ENCODE assay signal across 20 cellular contexts in genomic region chr11:34641456-34641855, GRCh38. TPM values are rescaled to one million over a fixed set of nuclear protein-coding genes. Genes with fewer than 3 reads are reported as not detected.
DNase-seq lines count a peak whose midpoint lies in the region; ATAC-seq, FAIRE-seq and TF ChIP-seq lines count a peak whose summit lies in the region.
"Had no signal": no experiment of that assay in that cellular context is flagged by ENCODE, and none has a peak within 500 bp of the region (broad histone marks: within the 10 kb centered on the region; RNA-seq: fewer than 3 reads in every experiment).

No MANE protein-coding gene starts in this region.

- intact Hi-C loops in HepG2 (cut with micrococcal nuclease; ENCODE audit: unreplicated experiment), result loop anchor here (2.0 kb wide), 1 partner anchor 41 kb away; no protein-coding TSS in a partner anchor

- no peaks in the 10 kb centered on the region for H3K79me2 ChIP-seq in HepG2 (ENCODE audit: insufficient read depth, low read length)

- 32% methylated on average over 5 of the region's 5 CpGs for WGBS in HepG2 (ENCODE audit: low lambda C conversion rate)
- 38% methylated on average over 5 of the region's 5 CpGs for WGBS in suprapubic skin

- TF ChIP-seq CTCF in LNCaP clone FGC (IDR thresholded peaks at IDR 0.05; ENCODE audit: control insufficient read depth, extremely low read depth, insufficient read depth), result no peak
- no peak for TF ChIP-seq CTCF in HepG2 (CRISPR knock-in tag; IDR thresholded peaks at IDR 0.05)
- no peak for TF ChIP-seq CTCF in suprapubic skin (IDR thresholded peaks at IDR 0.05)
- TF ChIP-seq CTCF in GM13977 (IDR thresholded peaks at IDR 0.05; ENCODE audit: extremely low read depth, insufficient read depth, missing control alignments), result no peak

- no peak overlapping the region for H3K4me3 Mint-ChIP-seq in naive thymus-derived CD8-positive, alpha-beta T cell
- H3K4me3 Mint-ChIP-seq: activated CD8-positive, alpha-beta T cell treated with anti-CD3 and anti-CD28 coated beads for 36 hours; activated T-cell treated with anti-CD3 and anti-CD28 coated beads, Interleukin-2, amount 50 U/mL, for 72 hours; natural killer cell treated with Interleukin-12 subunit alpha and Interleukin-12 subunit beta and Interleukin-15 and Interleukin-18, amount 100 ng/mL, for 72 hours; stimulated activated naive CD8-positive, alpha-beta T cell treated with anti-CD3 and anti-CD28 coated beads, Interleukin-15, amount 100 ng/mL, for 72 hours; T-cell had no signal

- no peak overlapping the region for H2AFZ ChIP-seq in HepG2 (ENCODE audit: low read length)

- H3K4me1 ChIP-seq in HepG2 (ENCODE audit: insufficient read depth, low read length) (peaks cover 76% of the 10 kb centered on the region), suprapubic skin (peaks cover 70% of the 10 kb centered on the region)

- no peak overlapping the region for H3K4me2 ChIP-seq in HepG2 (ENCODE audit: low read depth, low read length)

- no peak overlapping the region for H3K9ac ChIP-seq in HepG2 (ENCODE audit: insufficient read depth, low read depth, low read length)

- peaks cover 0 to 10% (median 3%) of the 10 kb centered on the region in 4 donors for H3K4me1 Mint-ChIP-seq in naive thymus-derived CD8-positive, alpha-beta T cell
- H3K4me1 Mint-ChIP-seq: stimulated activated naive CD8-positive, alpha-beta T cell treated with anti-CD3 and anti-CD28 coated beads, Interleukin-15, amount 100 ng/mL, for 72 hours; T-cell had no signal

- CTCF ChIA-PET in HepG2 (lab: Yijun Ruan, JAX; ENCODE audit: low intra/inter-chr PET ratio, low total read pairs), result no interaction called here

- TF ChIP-seq RAD21 in HepG2 (CRISPR knock-in tag; IDR thresholded peaks at IDR 0.05), result no peak

- H3K4me3 ChIP-seq in LNCaP clone FGC (ENCODE audit: low read depth, low read length) (peak overlapping the region; percentile 10), HepG2 (replicated peaks in 1 of 3; ENCODE audit: insufficient read depth in 1 of 3, low read depth in 2 of 3, low read length in 3 of 3) (no peak overlapping the region), suprapubic skin (no peak overlapping the region)
- H3K4me3 ChIP-seq: HAP-1 had no signal

- in situ Hi-C loops in HepG2 (cut with HindIII; ENCODE audit: extremely low pct_ligation_motif_present, low pct_unique_long_range_greater_than_20kb) (no loop called here), GM13977 (cut with MboI; ENCODE audit: low pct_unique_long_range_greater_than_20kb, low sequenced_read_pairs, unreplicated experiment) (no loop called here)

- H3K27me3 ChIP-seq in HepG2 (ENCODE audit: control insufficient read depth in 1 of 2, insufficient read depth in 2 of 2, low read length in 2 of 2) (no peaks in the 10 kb centered on the region), suprapubic skin (no peaks in the 10 kb centered on the region)

- H4K20me1 ChIP-seq in HepG2 (ENCODE audit: insufficient read depth, low read length), result no peaks in the 10 kb centered on the region

- POLR2A ChIA-PET in HepG2 (lab: Yijun Ruan, JAX), result interaction anchor here (1.9 to 8.8 kb wide), 3 partner anchors 13 to 41 kb away, joined by 6 to 145 read pairs (median 58); no protein-coding TSS in a partner anchor
- POLR2A ChIA-PET in naive thymus-derived CD8-positive, alpha-beta T cell (lab: Charles Lee), result no interaction called here

- no TSS peak for BruUV-seq in HepG2 (replicated peaks; lab: Mats Ljungman, UMichigan)

- TF ChIP-seq POLR2A in HepG2 (IDR thresholded peaks at IDR 0.05; ENCODE audit: insufficient read depth in 1 of 2, low read depth in 2 of 2, low read length in 2 of 2), result no peak
- TF ChIP-seq POLR2A in suprapubic skin (IDR thresholded peaks at IDR 0.05), result no peak

- FAIRE-seq in HepG2 (lab: Jason Lieb, UNC), result no peak

- DNase-seq in LNCaP clone FGC (ENCODE audit: low read depth) (no peak), amniotic epithelial cell (ENCODE audit: low read depth) (peak; percentile 26), HepG2 (ENCODE audit: low spot score) (no peak), suprapubic skin (ENCODE audit: low spot score in 2 of 2) (no peak), GM13977 (ENCODE audit: low spot score) (no peak), NCI-H1417 (lab: John Stamatoyannopoulos, UW) (no peak)
- no peak for DNase-seq in naive thymus-derived CD8-positive, alpha-beta T cell
- DNase-seq: activated CD8-positive, alpha-beta T cell treated with anti-CD3 and anti-CD28 coated beads for 36 hours; activated T-cell treated with anti-CD3 and anti-CD28 coated beads, Interleukin-2, amount 50 U/mL, for 72 hours; DMS 273 treated with DMSO at 0.1 percent for 48 hours; effector CD8-positive, alpha-beta T cell; MV-4-11; stimulated activated CD4-positive, alpha-beta T cell treated with anti-CD3 and anti-CD28 coated beads, Interleukin-15, amount 100 ng/mL, for 24 hours; stimulated activated naive CD8-positive, alpha-beta T cell treated with anti-CD3 and anti-CD28 coated beads, Interleukin-15, amount 100 ng/mL, for 72 hours; T-cell; WERI-Rb-1 had no signal

- no peak overlapping the region for H3K27ac ChIP-seq in HepG2 (ENCODE audit: extremely low read length, insufficient read depth, low read length)
- H3K27ac ChIP-seq in suprapubic skin, result peak overlapping the region; percentile 39
- H3K27ac ChIP-seq: WERI-Rb-1 had no signal

- no peak for TF ChIP-seq EP300 in HepG2 (IDR thresholded peaks at IDR 0.05; ENCODE audit: low read depth in 2 of 2, low read length in 2 of 2)
- TF ChIP-seq EP300 in HepG2 (CRISPR knock-in tag; IDR thresholded peaks at IDR 0.05; ENCODE audit: borderline replicate concordance), result no peak
- no peak for TF ChIP-seq EP300 in suprapubic skin (IDR thresholded peaks at IDR 0.05)

- no peak overlapping the region for H3K27ac Mint-ChIP-seq in naive thymus-derived CD8-positive, alpha-beta T cell
- H3K27ac Mint-ChIP-seq: activated CD8-positive, alpha-beta T cell treated with anti-CD3 and anti-CD28 coated beads for 36 hours; activated T-cell treated with anti-CD3 and anti-CD28 coated beads, Interleukin-2, amount 50 U/mL, for 72 hours; natural killer cell treated with Interleukin-12 subunit alpha and Interleukin-12 subunit beta and Interleukin-15 and Interleukin-18, amount 100 ng/mL, for 72 hours; stimulated activated naive CD8-positive, alpha-beta T cell treated with anti-CD3 and anti-CD28 coated beads, Interleukin-15, amount 100 ng/mL, for 72 hours; T-cell had no signal

- ATAC-seq in HepG2, result no peak
- ATAC-seq in naive thymus-derived CD8-positive, alpha-beta T cell, result no peak
- ATAC-seq: activated CD8-positive, alpha-beta T cell treated with anti-CD3 and anti-CD28 coated beads for 36 hours; activated T-cell treated with anti-CD3 and anti-CD28 coated beads, Interleukin-2, amount 50 U/mL, for 72 hours; natural killer cell treated with Interleukin-12 subunit alpha and Interleukin-12 subunit beta and Interleukin-15 and Interleukin-18, amount 100 ng/mL, for 72 hours; Right ventricle myocardium inferior; stimulated activated naive CD8-positive, alpha-beta T cell treated with anti-CD3 and anti-CD28 coated beads, Interleukin-15, amount 100 ng/mL, for 72 hours; T-cell had no signal

- no peaks in the 10 kb centered on the region for H3K9me3 Mint-ChIP-seq in naive thymus-derived CD8-positive, alpha-beta T cell
- H3K9me3 Mint-ChIP-seq: activated CD8-positive, alpha-beta T cell treated with anti-CD3 and anti-CD28 coated beads for 36 hours; activated T-cell treated with anti-CD3 and anti-CD28 coated beads, Interleukin-2, amount 50 U/mL, for 72 hours; natural killer cell treated with Interleukin-12 subunit alpha and Interleukin-12 subunit beta and Interleukin-15 and Interleukin-18, amount 100 ng/mL, for 72 hours; stimulated activated naive CD8-positive, alpha-beta T cell treated with anti-CD3 and anti-CD28 coated beads, Interleukin-15, amount 100 ng/mL, for 72 hours; T-cell had no signal

- no peaks in the 10 kb centered on the region for H3K36me3 Mint-ChIP-seq in naive thymus-derived CD8-positive, alpha-beta T cell
- H3K36me3 Mint-ChIP-seq: natural killer cell treated with Interleukin-12 subunit alpha and Interleukin-12 subunit beta and Interleukin-15 and Interleukin-18, amount 100 ng/mL, for 72 hours; T-cell had no signal

- H3K36me3 ChIP-seq in HepG2 (replicated peaks in 1 of 2; ENCODE audit: control insufficient read depth in 1 of 2, insufficient read depth in 2 of 2, low read length in 2 of 2), result no peaks in the 10 kb centered on the region
- no peaks in the 10 kb centered on the region for H3K36me3 ChIP-seq in suprapubic skin
- H3K36me3 ChIP-seq: HAP-1, WERI-Rb-1 had no signal

- no peaks in the 10 kb centered on the region for H3K9me3 ChIP-seq in HepG2 (ENCODE audit: low read length)
- H3K9me3 ChIP-seq in suprapubic skin, result no peaks in the 10 kb centered on the region
- H3K9me3 ChIP-seq: HAP-1 had no signal

- H3K27me3 Mint-ChIP-seq in naive thymus-derived CD8-positive, alpha-beta T cell, result peaks cover 14 to 73% (median 37%) of the 10 kb centered on the region in 5 donors

TF ChIP-seq in HepG2, 621 proteins besides CTCF, POLR2A, EP300 and RAD21 (continues in another document):
- TF ChIP-seq ZFP37 (CRISPR knock-in tag; IDR thresholded peaks at IDR 0.05; ENCODE audit: borderline replicate concordance), result no peak

RNA-seq across cellular contexts. Expression of gene EHF, which starts 20.6 kb away (rescaled TPM):
- 0.24 and 0.46 TPM in 2 replicates for total RNA-seq in HepG2 (2016; rRNA removed; fragmentation: Illumina TruSeq; extraction: Trizol)
- not detected in 2 replicates for total RNA-seq in HepG2 (2016; cell fraction: cytosol; rRNA removed; fragmentation: Illumina TruSeq; extraction: Trizol; ENCODE audit: low read depth)
- total RNA-seq in HepG2 (2016; cell fraction: insoluble cytoplasmic fraction; rRNA removed; fragmentation: Illumina TruSeq; extraction: Trizol), result 0.19 and 0.65 TPM in 2 replicates
- 0.09 and 0.24 TPM in 2 replicates for total RNA-seq in HepG2 (2016; cell fraction: membrane; rRNA removed; fragmentation: Illumina TruSeq; extraction: Trizol)
- total RNA-seq in HepG2 (2016; cell fraction: nucleus; rRNA removed; fragmentation: Illumina TruSeq; extraction: Trizol), result 0.22 and 0.28 TPM in 2 replicates
- 0.04 TPM in 1 of 2 replicates, not detected in the other for polyA plus RNA-seq in HepG2 (2011; rRNA removed)
- 0.08 TPM in 1 of 2 replicates, not detected in the other for polyA plus RNA-seq in HepG2 (2011; cell fraction: cytosol; rRNA removed)
- 0.07 TPM in 1 of 2 replicates, not detected in the other for polyA plus RNA-seq in HepG2 (2011; cell fraction: nucleus; rRNA removed)
- not detected in 2 replicates for polyA plus RNA-seq in HepG2 (2012)
- 0.06 and 0.17 TPM in 2 replicates for polyA plus RNA-seq in HepG2 (2016; cell fraction: cytosol; fragmentation: Illumina TruSeq; extraction: Trizol; ENCODE audit: low read depth)
- polyA plus RNA-seq in HepG2 (2016; cell fraction: insoluble cytoplasmic fraction; fragmentation: Illumina TruSeq; extraction: Trizol; ENCODE audit: low read depth), result 0.13 and 0.40 TPM in 2 replicates
- polyA plus RNA-seq in HepG2 (2016; cell fraction: membrane; fragmentation: Illumina TruSeq; extraction: Trizol; ENCODE audit: low read depth), result 0.13 TPM in 1 of 2 replicates, not detected in the other
- 0.28 and 0.30 TPM in 2 replicates for polyA plus RNA-seq in HepG2 (2016; cell fraction: nucleus; fragmentation: Illumina TruSeq; extraction: Trizol; ENCODE audit: insufficient read depth, low read depth)
- polyA minus RNA-seq in HepG2 (2011; rRNA and poly(A)+ RNA removed; ENCODE audit: low replicate concordance), result 0.06 and 0.65 TPM in 2 replicates
- polyA minus RNA-seq in HepG2 (2011; cell fraction: cytosol; rRNA and poly(A)+ RNA removed), result not detected in 2 replicates
- polyA minus RNA-seq in HepG2 (2011; cell fraction: nucleus; rRNA and poly(A)+ RNA removed), result 0.25 and 0.39 TPM in 2 replicates
- 100 to 1,000 TPM in 3 of 4 donors, 10 to 100 TPM in 1; 99.2 to 138 (median 118) TPM for total RNA-seq in suprapubic skin
- total RNA-seq in naive thymus-derived CD8-positive, alpha-beta T cell, result not detected
- polyA plus RNA-seq in naive thymus-derived CD8-positive, alpha-beta T cell, result not detected
- total RNA-seq: activated CD8-positive, alpha-beta T cell treated with anti-CD3 and anti-CD28 coated beads for 36 hours; activated T-cell treated with anti-CD3 and anti-CD28 coated beads, Interleukin-2, amount 50 U/mL, for 72 hours; HT1080 had no signal

Comparison
In these comparisons a context has a peak if more than half of its experiments do, and no peak if none do; other contexts are left out.
1. RNA of gene EHF, which starts 20.6 kb away (total RNA-seq): 99.2 to 138 TPM in suprapubic skin; 0.09 to 0.65 TPM in HepG2 and not detected in naive thymus-derived CD8-positive, alpha-beta T cell; every median in the first group is over 10 times any median in the second.